7 cellular contexts compared by ENCODE assay signal in genomic region chr14:71753126-71753830, GRCh38.
DNase-seq lines count a peak whose midpoint lies in the region; ATAC-seq, FAIRE-seq and TF ChIP-seq lines count a peak whose summit lies in the region.

No MANE protein-coding gene starts in this region.

- intact Hi-C loops in sigmoid colon (cut with DNase I), result loop anchor here (1.0 to 2.0 kb wide), 2 partner anchors 432 to 615 kb away; partner anchors contain the start of gene SIPA1L1

- WGBS in hepatocyte (ENCODE audit: low lambda C conversion rate, missing lambda C conversion rate), result 42% methylated on average over 21 of the region's 21 CpGs
- 22 to 33% methylated on average over 21 of the region's 21 CpGs for WGBS in sigmoid colon, 2 donors

- H3K36me3 ChIP-seq in hepatocyte (replicated peaks; ENCODE audit: insufficient read depth, low read depth) (no peaks in the 10 kb centered on the region), sigmoid colon (no peaks in the 10 kb centered on the region)

- H2AFZ ChIP-seq in hepatocyte, result no peak overlapping the region

- TF ChIP-seq CTCF in hepatocyte (IDR thresholded peaks at IDR 0.05; ENCODE audit: poor library complexity) (peak; percentile 99), sigmoid colon (IDR thresholded peaks at IDR 0.05) (peak; percentile 84 to 92 (median 85))

- H3K79me2 ChIP-seq in hepatocyte, result no peaks in the 10 kb centered on the region

- H3K9me2 ChIP-seq in hepatocyte (replicated peaks; ENCODE audit: insufficient read depth), result no peaks in the 10 kb centered on the region

- peak; percentile 73 for DNase-seq in GM18507 (ENCODE audit: extremely low spot score, insufficient read length, low read depth)
- DNase-seq in NCI-H2029 (lab: John Stamatoyannopoulos, UW), result peak; percentile 84
- peak; percentile 23 for DNase-seq in T-helper 22 cell (ENCODE audit: low read depth)
- peak; percentile 96 for DNase-seq in astrocyte of the hippocampus (ENCODE audit: low read depth, low spot score)
- DNase-seq in hepatocyte (ENCODE audit: low spot score), result peak; percentile 92
- peak; percentile 92 for DNase-seq in sigmoid colon

- H3K4me1 ChIP-seq in hepatocyte (ENCODE audit: insufficient read depth) (peaks cover 3% of the 10 kb centered on the region), sigmoid colon (peaks cover 0 to 10% (median 8%) of the 10 kb centered on the region in 4 donors)

- TF ChIP-seq EP300 in sigmoid colon (IDR thresholded peaks at IDR 0.05), result no peak

- H3K9me3 ChIP-seq in hepatocyte (ENCODE audit: low read depth), result no peaks in the 10 kb centered on the region
- H3K9me3 ChIP-seq in sigmoid colon, result peaks cover 3 to 5% (median 3%) of the 10 kb centered on the region in 4 donors

- FAIRE-seq in GM18507 (lab: Jason Lieb, UNC), result peak; percentile 83

- H3K4me3 ChIP-seq in hepatocyte (no peak overlapping the region), sigmoid colon (peak overlapping the region in 3 of 4 donors; percentile 4 to 13 (median 6))

- TF ChIP-seq POLR2A in sigmoid colon (IDR thresholded peaks at IDR 0.05), result no peak

- no peaks in the 10 kb centered on the region for H3K27me3 ChIP-seq in hepatocyte
- H3K27me3 ChIP-seq in sigmoid colon, result no peaks in the 10 kb centered on the region

- H3K27ac ChIP-seq in hepatocyte (no peak overlapping the region), sigmoid colon (no peak overlapping the region)

- no peaks in the 10 kb centered on the region for H4K20me1 ChIP-seq in hepatocyte (ENCODE audit: insufficient read depth, poor library complexity, severe bottlenecking)

- no peak for ATAC-seq in HG03095 (IDR thresholded peaks at IDR 0.05; ENCODE audit: unreplicated experiment)

- H3K4me2 ChIP-seq in hepatocyte, result peak overlapping the region; percentile 61

Comparison
In these comparisons a context has a peak if more than half of its experiments do, and no peak if none do; other contexts are left out.
1. DNase-seq: peak in every context shown above with its lines; median percentile 96 in astrocyte of the hippocampus; 92 in hepatocyte; 92 in sigmoid colon; 84 in NCI-H2029; 73 in GM18507; 23 in T-helper 22 cell.